In genomic region chr11:110867951-110868350, GRCh38 we compare ENCODE assay signal across 31 cellular contexts.
DNase-seq lines count a peak whose midpoint lies in the region; ATAC-seq and TF ChIP-seq lines count a peak whose summit lies in the region.
"Had no signal": no experiment of that assay in that cellular context is flagged by ENCODE, and none has a peak within 500 bp of the region (broad histone marks: within the 10 kb centered on the region; RNA-seq: fewer than 3 reads in every experiment).

No MANE protein-coding gene starts in this region.

- no peak for TF ChIP-seq CTCF in epithelial cell of esophagus (IDR thresholded peaks at IDR 0.05; ENCODE audit: insufficient read depth, low read depth, low read length, missing control alignments)
- TF ChIP-seq CTCF in PC-9 (conservative IDR thresholded peaks at IDR 0.05), result no peak

- H3K79me2 ChIP-seq in PC-9 (ENCODE audit: low read depth), result no peaks in the 10 kb centered on the region

- H3K27ac Mint-ChIP-seq in activated naive CD4-positive, alpha-beta T cell treated with anti-CD3 and anti-CD28 coated beads, Interleukin-2, amount 50 U/mL, for 72 hours, result no peak overlapping the region
- H3K27ac Mint-ChIP-seq: B cell; CD14-positive monocyte; CD4-positive, alpha-beta memory T cell; CD4-positive, alpha-beta T cell; CD4-positive, CD25-positive, alpha-beta regulatory T cell; CD8-positive, alpha-beta memory T cell; CD8-positive, alpha-beta T cell had no signal

- POLR2A ChIA-PET in PC-9 (lab: Charles Lee; ENCODE audit: unreplicated experiment), result no interaction called here

- no peak overlapping the region for H3K27ac ChIP-seq in PC-9
- H3K27ac ChIP-seq: 22Rv1; A549; BLaER1; BLaER1 treated with 17β-estradiol and CSF1 and Interleukin-3, amounts not matched to agents 10 nM and 100 nM; C4-2B had no signal

- H3K4me3 ChIP-seq in epithelial cell of esophagus (ENCODE audit: low read length), result no peak overlapping the region
- H3K4me3 ChIP-seq in PC-9, result no peak overlapping the region
- H3K4me3 ChIP-seq: A549; BLaER1; BLaER1 treated with 17β-estradiol and CSF1 and Interleukin-3, amounts not matched to agents 10 nM and 100 nM had no signal

- no peak overlapping the region for H3K4me2 ChIP-seq in PC-9
- H3K4me2 ChIP-seq: A549; BLaER1; BLaER1 treated with 17β-estradiol and CSF1 and Interleukin-3, amounts not matched to agents 10 nM and 100 nM had no signal

- peak; percentile 30 for DNase-seq in epithelial cell of esophagus (ENCODE audit: low read depth)
- DNase-seq in activated naive CD4-positive, alpha-beta T cell treated with anti-CD3 and anti-CD28 coated beads, Interleukin-2, amount 50 U/mL, for 72 hours (ENCODE audit: low spot score in 2 of 2), result no peak
- DNase-seq in PC-9, result no peak
- DNase-seq: 8988T; ACHN; AML-193; BE2C; C1 segment of cervical spinal cord; Caco-2; Calu3; CD4-positive, alpha-beta memory T cell; CD4-positive, alpha-beta T cell; CD4-positive, CD25-positive, alpha-beta regulatory T cell; CD8-positive, alpha-beta memory T cell; CD8-positive, alpha-beta T cell; COR-L47; DMS 273 treated with DMSO at 0.1 percent for 48 hours; DMS153; DMS53; DMS79; DMS79 treated with DMSO at 0.1 percent for 48 hours; DND-41; EL had no signal

- no peaks in the 10 kb centered on the region for H3K9me2 ChIP-seq in PC-9 (ENCODE audit: insufficient read depth)

- H2AFZ ChIP-seq in PC-9, result no peak overlapping the region

- no peaks in the 10 kb centered on the region for H3F3A ChIP-seq in PC-9 (ENCODE audit: insufficient read depth, low read depth)

- ATAC-seq in esophagus mucosa, result peak; percentile 92
- ATAC-seq in activated naive CD4-positive, alpha-beta T cell treated with anti-CD3 and anti-CD28 coated beads, Interleukin-2, amount 50 U/mL, for 72 hours, result no peak
- ATAC-seq: A549; CD8-positive, alpha-beta T cell had no signal

- no peaks in the 10 kb centered on the region for H3K36me3 ChIP-seq in PC-9 (ENCODE audit: low read depth)
- H3K36me3 ChIP-seq: BE2C; BLaER1; BLaER1 treated with 17β-estradiol and CSF1 and Interleukin-3, amounts not matched to agents 10 nM and 100 nM had no signal

- H3K9me3 Mint-ChIP-seq in activated naive CD4-positive, alpha-beta T cell treated with anti-CD3 and anti-CD28 coated beads, Interleukin-2, amount 50 U/mL, for 72 hours, result no peaks in the 10 kb centered on the region
- H3K9me3 Mint-ChIP-seq: CD4-positive, alpha-beta memory T cell; CD4-positive, alpha-beta T cell; CD8-positive, alpha-beta memory T cell; CD8-positive, alpha-beta T cell had no signal

- no peaks in the 10 kb centered on the region for H4K20me1 ChIP-seq in PC-9 (ENCODE audit: insufficient read depth)
- H4K20me1 ChIP-seq: BLaER1; BLaER1 treated with 17β-estradiol and CSF1 and Interleukin-3, amounts not matched to agents 10 nM and 100 nM had no signal

- H3K27me3 ChIP-seq in PC-9 (ENCODE audit: insufficient read depth, low read depth), result no peaks in the 10 kb centered on the region
- H3K27me3 ChIP-seq: BE2C; BLaER1; BLaER1 treated with 17β-estradiol and CSF1 and Interleukin-3, amounts not matched to agents 10 nM and 100 nM had no signal

- no peaks in the 10 kb centered on the region for H3K4me1 ChIP-seq in PC-9 (replicated peaks; ENCODE audit: insufficient read depth)
- H3K4me1 ChIP-seq: A549; BE2C; BLaER1; BLaER1 treated with 17β-estradiol and CSF1 and Interleukin-3, amounts not matched to agents 10 nM and 100 nM; Caco-2 had no signal

- intact Hi-C loops in PC-9 (cut with micrococcal nuclease; ENCODE audit: unreplicated experiment), result no loop called here

- H3K9me3 ChIP-seq in PC-9 (ENCODE audit: insufficient read depth, low read depth), result no peaks in the 10 kb centered on the region
- H3K9me3 ChIP-seq: A549; BE2C; BLaER1; BLaER1 treated with 17β-estradiol and CSF1 and Interleukin-3, amounts not matched to agents 10 nM and 100 nM; Caco-2 had no signal

- CTCF ChIA-PET in PC-9 (lab: Charles Lee), result no interaction called here

- BruUV-seq in PC-9 (replicated peaks; lab: Mats Ljungman, UMichigan), result no TSS peak

- no peaks in the 10 kb centered on the region for H3K36me3 Mint-ChIP-seq in activated naive CD4-positive, alpha-beta T cell treated with anti-CD3 and anti-CD28 coated beads, Interleukin-2, amount 50 U/mL, for 72 hours
- H3K36me3 Mint-ChIP-seq: CD14-positive monocyte; CD4-positive, alpha-beta memory T cell; CD4-positive, CD25-positive, alpha-beta regulatory T cell; CD8-positive, alpha-beta memory T cell; CD8-positive, alpha-beta T cell had no signal
